Comparison of ENCODE assay signal across 20 cellular contexts in the genomic region with DNA sequence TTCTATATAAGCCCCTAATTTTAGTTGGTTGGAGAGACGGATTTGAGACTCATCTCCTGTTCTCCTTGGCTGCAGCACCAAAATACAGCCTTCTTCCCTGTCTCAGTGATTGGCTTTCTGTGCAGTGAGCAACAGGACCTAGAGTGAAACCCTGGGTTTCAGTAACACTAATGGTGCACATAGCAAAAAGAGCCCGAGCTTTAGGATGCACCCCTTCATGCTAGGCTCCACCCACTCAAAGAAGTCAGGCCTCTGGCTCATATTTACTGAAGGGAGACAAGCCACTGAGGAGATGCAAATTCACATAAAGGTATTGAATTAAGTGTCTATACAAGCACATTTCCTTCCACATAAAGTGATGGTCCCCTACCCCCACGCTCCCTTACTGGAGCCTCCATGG.
"Had no signal": no experiment of that assay in that cellular context is flagged by ENCODE, and none has a peak within 500 bp of the region (broad histone marks: within the 10 kb centered on the region; RNA-seq: fewer than 3 reads in every experiment).

No MANE protein-coding gene starts in this region.

- H3K9me2 ChIP-seq: SK-N-SH had no signal

- H3K4me3 ChIP-seq: SJSA1 had no signal

- DNase-seq: IMR-90, Kasumi-1, KG1, MM.1S, NCI-H1092 treated with DMSO at 0.1 percent for 48 hours, NCI-H1436, NCI-H187, NCI-H2029, NCI-H2081 treated with DMSO at 0.1 percent for 48 hours, NCI-H2171, NCI-H226, NCI-H446, NCI-H510A, NCI-H524 treated with DMSO at 0.1 percent for 48 hours, NCI-H748 treated with DMSO at 0.1 percent for 48 hours, Right ventricle myocardium superior, RPMI8226, SIG-M5, SK-N-SH had no signal

- H3K36me3 ChIP-seq: SJSA1 had no signal

- H3K9me3 ChIP-seq: SJSA1, SK-N-SH had no signal

- H3K27ac ChIP-seq: SJSA1 had no signal

- H3K4me2 ChIP-seq: SK-N-SH had no signal

- H3K9ac ChIP-seq: SK-N-SH had no signal

- H3K27me3 ChIP-seq: SJSA1 had no signal
